8 cellular contexts compared by ENCODE assay signal in genomic region chr1:232590742-232591082, GRCh38. TPM values are rescaled to one million over a fixed set of nuclear protein-coding genes. Genes with fewer than 3 reads are reported as not detected.
A peak's percentile ranks its signal among the peaks of the same experiment; 100 is the strongest.
DNase-seq lines count a peak whose midpoint lies in the region; ATAC-seq, FAIRE-seq and TF ChIP-seq lines count a peak whose summit lies in the region.

No MANE protein-coding gene starts in this region.

- no peaks in the 10 kb centered on the region for H3K9me1 ChIP-seq in endothelial cell of umbilical vein (replicated peaks; ENCODE audit: control insufficient read depth, extremely low read depth, insufficient read depth, low read length)

- H3K4me3 ChIP-seq in right atrium auricular region (no peak overlapping the region), endothelial cell of umbilical vein (replicated peaks in 1 of 3; ENCODE audit: insufficient read depth in 1 of 3, low read depth in 1 of 3, low read length in 3 of 3) (no peak overlapping the region), transverse colon (no peak overlapping the region)

- no peak overlapping the region for H3K9ac ChIP-seq in endothelial cell of umbilical vein (replicated peaks; ENCODE audit: extremely low read depth, insufficient read depth, low read length)

- no TSS peak for BruUV-seq in endothelial cell of umbilical vein (replicated peaks; lab: Mats Ljungman, UMichigan)

- POLR2A ChIA-PET in endothelial cell of umbilical vein (lab: Charles Lee), result no interaction called here

- DNase-seq in right atrium auricular region (ENCODE audit: low spot score) (no peak), Right ventricle myocardium inferior (ENCODE audit: missing footprints) (no peak), endothelial cell of umbilical vein (ENCODE audit: low read depth, low spot score) (no peak), transverse colon (no peak), GF-D8 (lab: John Stamatoyannopoulos, UW) (no peak), SKM-1 treated with dmso at 0.1 percent for 144 hours (lab: John Stamatoyannopoulos, UW; ENCODE audit: unreplicated experiment) (no peak), head of caudate nucleus (no peak)

- no peaks in the 10 kb centered on the region for H4K20me1 ChIP-seq in endothelial cell of umbilical vein (replicated peaks; ENCODE audit: control insufficient read depth, extremely low read depth, insufficient read depth, low read length)

- H3K27me3 ChIP-seq in right atrium auricular region (no peaks in the 10 kb centered on the region), endothelial cell of umbilical vein (ENCODE audit: control insufficient read depth in 2 of 2, insufficient read depth in 2 of 2, low read length in 2 of 2) (no peaks in the 10 kb centered on the region), transverse colon (no peaks in the 10 kb centered on the region)

- H3K27ac ChIP-seq in right atrium auricular region, result peak overlapping the region; percentile 66 to 77
- no peak overlapping the region for H3K27ac ChIP-seq in endothelial cell of umbilical vein (ENCODE audit: insufficient read depth, low read depth, low read length)
- H3K27ac ChIP-seq in transverse colon, result peak overlapping the region in 3 of 4 donors; percentile 6 to 61 (median 55)

- no peak overlapping the region for H3K4me2 ChIP-seq in endothelial cell of umbilical vein (ENCODE audit: insufficient read depth, low read length)

- H3K36me3 ChIP-seq in right atrium auricular region (no peaks in the 10 kb centered on the region), endothelial cell of umbilical vein (ENCODE audit: control insufficient read depth in 2 of 2, extremely low read depth in 1 of 2, insufficient read depth in 2 of 2, low read length in 2 of 2) (no peaks in the 10 kb centered on the region), transverse colon (no peaks in the 10 kb centered on the region)

- no peaks in the 10 kb centered on the region for H3K79me2 ChIP-seq in endothelial cell of umbilical vein (ENCODE audit: control insufficient read depth, insufficient read depth, low read length)

- TF ChIP-seq POLR2A in endothelial cell of umbilical vein (IDR thresholded peaks at IDR 0.05; ENCODE audit: low read depth, low read length) (no peak), transverse colon (IDR thresholded peaks at IDR 0.05) (no peak)

- intact Hi-C loops in Right ventricle myocardium inferior (cut with DNase I), result no loop called here
- intact Hi-C loops in endothelial cell of umbilical vein (cut with micrococcal nuclease), result loop anchor here (1.0 to 5.0 kb wide), 4 partner anchors 9 to 68 kb away; no protein-coding TSS in a partner anchor
- intact Hi-C loops in transverse colon (cut with DNase I; ENCODE audit: low total_unique reads), result loop anchor here (2.0 kb wide), 1 partner anchor 46 kb away; no protein-coding TSS in a partner anchor
- intact Hi-C loops in head of caudate nucleus (cut with DNase I), result no loop called here

- in situ Hi-C loops in transverse colon (cut with MboI; ENCODE audit: low pct_ligation_motif_present in 1 of 4, low pct_unique_long_range_greater_than_20kb in 1 of 4, low sequenced_read_pairs in 3 of 4), result no loop called here

- ATAC-seq in Right ventricle myocardium inferior (no peak), HG03103 (IDR thresholded peaks at IDR 0.05; ENCODE audit: low read depth, unreplicated experiment) (peak; percentile 67)

- no peak overlapping the region for H2AFZ ChIP-seq in endothelial cell of umbilical vein (ENCODE audit: low read depth, low read length)

- peak; percentile 31 for FAIRE-seq in endothelial cell of umbilical vein (lab: Jason Lieb, UNC)

- peaks cover 0 to 69% of the 10 kb centered on the region in 2 donors for H3K4me1 ChIP-seq in right atrium auricular region
- H3K4me1 ChIP-seq in endothelial cell of umbilical vein (ENCODE audit: control insufficient read depth, extremely low read depth, insufficient read depth, low read length), result peaks cover 13% of the 10 kb centered on the region
- peaks cover 0 to 31% (median 4%) of the 10 kb centered on the region in 4 donors for H3K4me1 ChIP-seq in transverse colon

- 82 to 86% methylated on average over 4 to 5 of the region's 5 CpGs for WGBS in transverse colon (ENCODE audit: low coverage in 1 of 2), 2 donors

- dilution Hi-C loops in endothelial cell of umbilical vein (cut with MboI; ENCODE audit: extremely low pct_ligation_motif_present, low sequenced_read_pairs), result no loop called here

- CTCF ChIA-PET in endothelial cell of umbilical vein (lab: Charles Lee), result no interaction called here

- H3K9me3 ChIP-seq in right atrium auricular region, result no peaks in the 10 kb centered on the region
- H3K9me3 ChIP-seq in endothelial cell of umbilical vein (replicated peaks; ENCODE audit: control insufficient read depth, insufficient read depth, low read length), result no peaks in the 10 kb centered on the region
- H3K9me3 ChIP-seq in transverse colon, result no peaks in the 10 kb centered on the region

- no peak for TF ChIP-seq CTCF in right atrium auricular region (IDR thresholded peaks at IDR 0.05)
- TF ChIP-seq CTCF in endothelial cell of umbilical vein (IDR thresholded peaks at IDR 0.05; ENCODE audit: extremely low read depth in 1 of 2, insufficient read depth in 1 of 2, low read depth in 1 of 2, low read length in 2 of 2), result no peak
- no peak for TF ChIP-seq CTCF in transverse colon (IDR thresholded peaks at IDR 0.05)

- TF ChIP-seq EP300 in transverse colon (IDR thresholded peaks at IDR 0.05; ENCODE audit: low read depth), result no peak

TF ChIP-seq in endothelial cell of umbilical vein, 7 proteins besides CTCF, POLR2A, EP300 and RAD21:
- TF ChIP-seq MYC (IDR thresholded peaks at IDR 0.05; ENCODE audit: low read depth, low read length) (no peak), GATA2 (IDR thresholded peaks at IDR 0.05; ENCODE audit: insufficient read depth, insufficient read length, low read depth, low read length) (no peak), POLR2AphosphoS5 (IDR thresholded peaks at IDR 0.05; ENCODE audit: insufficient read depth, low read depth, low read length) (no peak), MAX (IDR thresholded peaks at IDR 0.05; ENCODE audit: insufficient read depth, insufficient read length) (no peak), EZH2 (IDR thresholded peaks at IDR 0.05; ENCODE audit: borderline replicate concordance, low read depth, low read length, severe bottlenecking) (no peak), FOS (IDR thresholded peaks at IDR 0.05; ENCODE audit: borderline replicate concordance, insufficient read depth, low read length) (no peak)
TF ChIP-seq in endothelial cell of umbilical vein: peak in this region for 0.

RNA-seq across cellular contexts. Expression of gene SIPA1L2, which starts 39.2 kb away (rescaled TPM):
- 100 to 1,000 TPM in 1 of 2 donors, 10 to 100 TPM in 1; 57.1 to 100 TPM for total RNA-seq in right atrium auricular region
- total RNA-seq in Right ventricle myocardium inferior, result 120 TPM
- 12.8 and 14.2 TPM in 2 replicates for total RNA-seq in endothelial cell of umbilical vein
- 3.6 TPM in 2 replicates for polyA plus RNA-seq in endothelial cell of umbilical vein
- 3.5 and 3.7 TPM in 2 replicates for polyA plus RNA-seq in endothelial cell of umbilical vein (2011; cell fraction: cytosol; rRNA removed)
- 10.2 and 11.9 TPM in 2 replicates for polyA plus RNA-seq in endothelial cell of umbilical vein (2011; cell fraction: nucleus; rRNA removed)
- 6.8 and 9.4 TPM in 2 replicates for polyA plus RNA-seq in endothelial cell of umbilical vein (2012)
- polyA minus RNA-seq in endothelial cell of umbilical vein, result 9.0 and 15.3 TPM in 2 replicates
- polyA minus RNA-seq in endothelial cell of umbilical vein (2011; cell fraction: cytosol; rRNA and poly(A)+ RNA removed), result 0.72 TPM
- polyA minus RNA-seq in endothelial cell of umbilical vein (2011; cell fraction: nucleus; rRNA and poly(A)+ RNA removed), result 15.0 and 18.6 TPM in 2 replicates
- 100 to 1,000 TPM in 2 of 4 donors, 10 to 100 TPM in 2; 63.0 to 144 (median 97.8) TPM for total RNA-seq in transverse colon

Comparison
In these comparisons a context has a peak if more than half of its experiments do, and no peak if none do; other contexts are left out.
1. intact Hi-C loops: an anchor here in endothelial cell of umbilical vein (1.0 to 5.0 kb wide) and transverse colon (2.0 kb wide); none called in Right ventricle myocardium inferior and head of caudate nucleus.